In genomic region chr6:3263091-3263490, GRCh38 we compare ENCODE assay signal across 23 cellular contexts. TPM values are rescaled to one million over a fixed set of nuclear protein-coding genes. Genes with fewer than 3 reads are reported as not detected.
A peak's percentile ranks its signal among the peaks of the same experiment; 100 is the strongest.
DNase-seq lines count a peak whose midpoint lies in the region; ATAC-seq and TF ChIP-seq lines count a peak whose summit lies in the region.
"Had no signal": no experiment of that assay in that cellular context is flagged by ENCODE, and none has a peak within 500 bp of the region (broad histone marks: within the 10 kb centered on the region; RNA-seq: fewer than 3 reads in every experiment).

No MANE protein-coding gene starts in this region.

- no peak for ATAC-seq in activated CD8-positive, alpha-beta T cell treated with anti-CD3 and anti-CD28 coated beads for 36 hours
- no peak for ATAC-seq in activated CD8-positive, alpha-beta T cell treated with anti-CD3 and anti-CD28 coated beads, Interleukin-2, amount 10 ng/mL, durations not matched to agents 7 days and 5 days
- ATAC-seq in DND-41 (ENCODE audit: insufficient read depth, low read depth): no peak
- ATAC-seq in psoas muscle: peak; percentile 14 to 55 (median 34)
- no peak for ATAC-seq in HG03354 (IDR thresholded peaks at IDR 0.05; ENCODE audit: poor library complexity, severe bottlenecking, unreplicated experiment)
- ATAC-seq: heart right ventricle, mucosa of descending colon, Panc1 had no signal

- no peak overlapping the region for H2AFZ ChIP-seq in DND-41 (ENCODE audit: low read depth, low read length)
- H2AFZ ChIP-seq: GM23248 had no signal

- H3K27me3 Mint-ChIP-seq in activated CD8-positive, alpha-beta T cell treated with anti-CD3 and anti-CD28 coated beads for 36 hours: no peaks in the 10 kb centered on the region
- H3K27me3 Mint-ChIP-seq in activated CD8-positive, alpha-beta T cell treated with anti-CD3 and anti-CD28 coated beads, Interleukin-2, amount 10 ng/mL, durations not matched to agents 7 days and 5 days (ENCODE audit: low read depth): no peaks in the 10 kb centered on the region
- peaks cover 14% of the 10 kb centered on the region for H3K27me3 Mint-ChIP-seq in brain

- POLR2A ChIA-PET in activated CD8-positive, alpha-beta T cell treated with anti-CD3 and anti-CD28 coated beads for 36 hours (lab: Charles Lee): interaction anchor here (1.2 kb wide), 1 partner anchor 11 kb away, joined by 4 read pairs; no protein-coding TSS in a partner anchor
- POLR2A ChIA-PET in activated CD8-positive, alpha-beta T cell treated with anti-CD3 and anti-CD28 coated beads, Interleukin-2, amount 10 ng/mL, durations not matched to agents 7 days and 5 days (lab: Charles Lee): no interaction called here

- H3K9me3 Mint-ChIP-seq in activated CD8-positive, alpha-beta T cell treated with anti-CD3 and anti-CD28 coated beads for 36 hours: no peaks in the 10 kb centered on the region
- H3K9me3 Mint-ChIP-seq in activated CD8-positive, alpha-beta T cell treated with anti-CD3 and anti-CD28 coated beads, Interleukin-2, amount 10 ng/mL, durations not matched to agents 7 days and 5 days (ENCODE audit: insufficient read depth): no peaks in the 10 kb centered on the region
- H3K9me3 Mint-ChIP-seq in brain: peaks cover 0 to 5% (median 0%) of the 10 kb centered on the region in 5 experiments

- H3K4me2 ChIP-seq in DND-41 (ENCODE audit: insufficient read depth, low read length): peak overlapping the region; percentile 12; the same call in 1 of the 2 replicates
- H3K4me2 ChIP-seq: BLaER1 had no signal

- H3K4me3 Mint-ChIP-seq in activated CD8-positive, alpha-beta T cell treated with anti-CD3 and anti-CD28 coated beads for 36 hours: no peak overlapping the region
- H3K4me3 Mint-ChIP-seq in activated CD8-positive, alpha-beta T cell treated with anti-CD3 and anti-CD28 coated beads, Interleukin-2, amount 10 ng/mL, durations not matched to agents 7 days and 5 days: no peak overlapping the region
- H3K4me3 Mint-ChIP-seq in brain: peak overlapping the region in 1 of 5 experiments; percentile 56

- peaks cover 46% of the 10 kb centered on the region for H3K36me3 Mint-ChIP-seq in activated CD8-positive, alpha-beta T cell treated with anti-CD3 and anti-CD28 coated beads for 36 hours (ENCODE audit: low read depth)
- H3K36me3 Mint-ChIP-seq in activated CD8-positive, alpha-beta T cell treated with anti-CD3 and anti-CD28 coated beads, Interleukin-2, amount 10 ng/mL, durations not matched to agents 7 days and 5 days (ENCODE audit: low read depth): peaks cover 34% of the 10 kb centered on the region
- peaks cover 30% of the 10 kb centered on the region for H3K36me3 Mint-ChIP-seq in brain

- WGBS in psoas muscle, 3 donors: 58 to 73% (median 65%) methylated on average over 6 of the region's 6 CpGs

- CTCF ChIA-PET in activated CD8-positive, alpha-beta T cell treated with anti-CD3 and anti-CD28 coated beads for 36 hours (lab: Charles Lee): interaction anchor here (1.2 to 5.3 kb wide), 2 partner anchors 12 to 17 kb away, joined by 4 to 29 read pairs; no protein-coding TSS in a partner anchor
- CTCF ChIA-PET in activated CD8-positive, alpha-beta T cell treated with anti-CD3 and anti-CD28 coated beads, Interleukin-2, amount 10 ng/mL, durations not matched to agents 7 days and 5 days (lab: Charles Lee): interaction anchor here (1.3 kb wide), 1 partner anchor 11 kb away, joined by 3 read pairs; no protein-coding TSS in a partner anchor

- H4K20me1 ChIP-seq in DND-41 (ENCODE audit: insufficient read depth, low read length): peaks cover 76% of the 10 kb centered on the region

- H3K4me3 ChIP-seq in DND-41 (ENCODE audit: low read depth in 1 of 2, low read length in 2 of 2) (no peak overlapping the region), psoas muscle (no peak overlapping the region)
- H3K4me3 ChIP-seq: BLaER1, GM23248, heart right ventricle, mucosa of descending colon, SK-N-MC had no signal

- H3K27ac ChIP-seq in DND-41 (ENCODE audit: low read length): no peak overlapping the region
- peak overlapping the region; percentile 65 for H3K27ac ChIP-seq in psoas muscle
- H3K27ac ChIP-seq: BLaER1, GM23248, heart right ventricle, SK-N-MC had no signal

- H3K4me1 ChIP-seq in DND-41 (ENCODE audit: insufficient read depth, low read length): peaks cover 49% of the 10 kb centered on the region
- peaks cover 50% of the 10 kb centered on the region for H3K4me1 ChIP-seq in psoas muscle

- DNase-seq in activated CD8-positive, alpha-beta T cell treated with anti-CD3 and anti-CD28 coated beads for 36 hours: peak; percentile 11
- no peak for DNase-seq in activated CD8-positive, alpha-beta T cell treated with anti-CD3 and anti-CD28 coated beads, Interleukin-2, amount 10 ng/mL, durations not matched to agents 7 days and 5 days
- DNase-seq in DND-41 (no peak), psoas muscle (no peak), HuH-7 (ENCODE audit: low spot score) (no peak)
- DNase-seq in NK-92 treated with Interleukin-12 subunit alpha and Interleukin-12 subunit beta, amount 100 ng/mL, for 24 hours (lab: John Stamatoyannopoulos, UW): no peak
- DNase-seq: GDM1; GM23248; heart right ventricle; KBM-7; mucosa of descending colon; NCI-H1048; NCI-H2029; nucleus accumbens; retina; stimulated activated CD4-positive, alpha-beta T cell treated with anti-CD3 and anti-CD28 coated beads, Interleukin-15, amount 100 ng/mL, for 24 hours; T1000 had no signal

- intact Hi-C loops in activated CD8-positive, alpha-beta T cell treated with anti-CD3 and anti-CD28 coated beads for 36 hours (cut with micrococcal nuclease): no loop called here
- intact Hi-C loops in psoas muscle (cut with DNase I): no loop called here

- peaks cover 41% of the 10 kb centered on the region for H3K4me1 Mint-ChIP-seq in activated CD8-positive, alpha-beta T cell treated with anti-CD3 and anti-CD28 coated beads for 36 hours (ENCODE audit: low read depth)
- peaks cover 34% of the 10 kb centered on the region for H3K4me1 Mint-ChIP-seq in activated CD8-positive, alpha-beta T cell treated with anti-CD3 and anti-CD28 coated beads, Interleukin-2, amount 10 ng/mL, durations not matched to agents 7 days and 5 days (ENCODE audit: low read depth)
- peaks cover 67% of the 10 kb centered on the region for H3K4me1 Mint-ChIP-seq in brain

- H3K9ac ChIP-seq in DND-41 (ENCODE audit: low read depth, low read length): no peak overlapping the region
- H3K9ac ChIP-seq: BLaER1, GM23248 had no signal

- H3K9me3 ChIP-seq in DND-41 (ENCODE audit: insufficient read depth, low read length, severe bottlenecking): no peaks in the 10 kb centered on the region
- no peaks in the 10 kb centered on the region for H3K9me3 ChIP-seq in psoas muscle
- H3K9me3 ChIP-seq: BLaER1, heart right ventricle, mucosa of descending colon had no signal

- H3K27me3 ChIP-seq in DND-41 (ENCODE audit: insufficient read depth, low read length, poor library complexity): no peaks in the 10 kb centered on the region
- no peaks in the 10 kb centered on the region for H3K27me3 ChIP-seq in psoas muscle (ENCODE audit: insufficient read depth in 3 of 3, low read length in 2 of 3)
- H3K27me3 ChIP-seq: BLaER1, heart right ventricle had no signal

- peaks cover 87% of the 10 kb centered on the region for H3K79me2 ChIP-seq in DND-41 (ENCODE audit: insufficient read depth, low read length)

- no peak for TF ChIP-seq CTCF in activated CD8-positive, alpha-beta T cell treated with anti-CD3 and anti-CD28 coated beads for 36 hours (IDR thresholded peaks at IDR 0.05)
- no peak for TF ChIP-seq CTCF in DND-41 (IDR thresholded peaks at IDR 0.05; ENCODE audit: borderline replicate concordance, extremely low read depth, low read length, poor library complexity, severe bottlenecking)
- no peak for TF ChIP-seq CTCF in brain (conservative IDR thresholded peaks at IDR 0.05)
- TF ChIP-seq CTCF in psoas muscle (IDR thresholded peaks at IDR 0.05): no peak

- H3K27ac Mint-ChIP-seq in activated CD8-positive, alpha-beta T cell treated with anti-CD3 and anti-CD28 coated beads for 36 hours: peak overlapping the region; percentile 5
- no peak overlapping the region for H3K27ac Mint-ChIP-seq in activated CD8-positive, alpha-beta T cell treated with anti-CD3 and anti-CD28 coated beads, Interleukin-2, amount 10 ng/mL, durations not matched to agents 7 days and 5 days
- H3K27ac Mint-ChIP-seq in brain: peak overlapping the region in 4 of 5 experiments; percentile 12 to 61 (median 46)

- H3K36me3 ChIP-seq in DND-41 (ENCODE audit: insufficient read depth, low read length) (peaks cover 67% of the 10 kb centered on the region), psoas muscle (ENCODE audit: insufficient read depth in 1 of 2, low read depth in 1 of 2) (peaks cover 0 to 12% of the 10 kb centered on the region in 2 donors)

RNA-seq across cellular contexts. Expression of gene PSMG4, which starts 4.3 kb away (rescaled TPM):
- 10 to 100 TPM; 50.2 to 53.9 TPM for total RNA-seq in activated CD8-positive, alpha-beta T cell treated with anti-CD3 and anti-CD28 coated beads for 36 hours
- total RNA-seq in activated CD8-positive, alpha-beta T cell treated with anti-CD3 and anti-CD28 coated beads, Interleukin-2, amount 10 ng/mL, durations not matched to agents 7 days and 5 days: 10 to 100 TPM; 35.3 to 35.5 TPM
- polyA plus RNA-seq in brain (ENCODE audit: insufficient read depth, low read depth, low replicate concordance) (20.5 TPM), psoas muscle (10 to 100 TPM; 18.6 to 31.3 (median 26.2) TPM)
- total RNA-seq in psoas muscle: 10 to 100 TPM; 19.7 to 26.8 (median 22.0) TPM

RNA-seq across cellular contexts. Expression of gene TUBB2B, which starts 35.6 kb away (rescaled TPM):
- under 1 TPM; 0.41 to 0.67 TPM for total RNA-seq in activated CD8-positive, alpha-beta T cell treated with anti-CD3 and anti-CD28 coated beads for 36 hours
- total RNA-seq in activated CD8-positive, alpha-beta T cell treated with anti-CD3 and anti-CD28 coated beads, Interleukin-2, amount 10 ng/mL, durations not matched to agents 7 days and 5 days: not detected
- polyA plus RNA-seq in brain (ENCODE audit: insufficient read depth, low read depth, low replicate concordance) (1,989 TPM), psoas muscle (1 to 10 TPM; 3.3 to 5.7 (median 3.4) TPM)
- 1 to 10 TPM; 1.1 to 4.4 (median 3.1) TPM for total RNA-seq in psoas muscle
- total RNA-seq: activated CD8-positive, alpha-beta memory T cell treated with anti-CD3 and anti-CD28 coated beads for 36 hours had no signal

Comparison
In these comparisons a context has a peak if more than half of its experiments do, and no peak if none do; other contexts are left out.
1. ATAC-seq: peak in psoas muscle (4 of 4); none in activated CD8-positive, alpha-beta T cell treated with anti-CD3 and anti-CD28 coated beads for 36 hours (single experiment), activated CD8-positive, alpha-beta T cell treated with anti-CD3 and anti-CD28 coated beads, Interleukin-2, amount 10 ng/mL, durations not matched to agents 7 days and 5 days (single experiment), DND-41 (single experiment) and HG03354 (single experiment).